ENCODE assay signal across 2 cellular contexts in the genomic region with DNA sequence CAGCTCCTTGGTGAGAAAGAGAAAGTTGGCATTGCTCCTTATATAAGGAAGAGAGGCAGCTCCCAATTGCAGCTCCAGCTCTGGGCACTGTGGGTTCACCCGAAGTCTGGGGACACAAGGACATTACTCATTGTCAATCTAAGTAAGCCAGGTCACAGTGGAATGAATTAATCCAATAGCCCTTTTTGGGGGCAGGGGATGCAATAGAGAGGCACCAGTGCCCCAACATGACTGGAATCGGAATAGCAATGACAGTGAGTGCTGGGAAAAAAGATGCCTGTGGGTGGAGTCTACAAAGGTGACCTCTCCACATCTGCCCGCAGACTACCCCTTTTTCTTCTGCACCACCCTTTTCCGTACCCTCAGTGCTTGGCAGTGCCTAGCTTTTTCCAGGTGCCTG.
TF ChIP-seq lines count a peak whose summit lies in the region.

No MANE protein-coding gene starts in this region.

TF ChIP-seq in H1, 55 proteins besides CTCF, POLR2A, EP300 and RAD21:
- TF ChIP-seq ZNF274 (IDR thresholded peaks at IDR 0.05; ENCODE audit: borderline replicate concordance, extremely low read depth, low read length) (no peak), SP4 (IDR thresholded peaks at IDR 0.05; ENCODE audit: low read length) (no peak), SUZ12 (IDR thresholded peaks at IDR 0.05; ENCODE audit: low read length) (no peak), TCF12 (IDR thresholded peaks at IDR 0.05; ENCODE audit: low read depth, low read length) (no peak), TAF1 (IDR thresholded peaks at IDR 0.05; ENCODE audit: low read depth, low read length) (no peak), CHD1 (IDR thresholded peaks at IDR 0.05; ENCODE audit: low read depth, low read length) (no peak), RBBP5 (IDR thresholded peaks at IDR 0.05; ENCODE audit: borderline replicate concordance, low read depth, low read length) (no peak), SAP30 (IDR thresholded peaks at IDR 0.05; ENCODE audit: insufficient read depth, insufficient replicate concordance, low read length) (no peak), HDAC2 (IDR thresholded peaks at IDR 0.05; ENCODE audit: borderline replicate concordance in 1 of 2, low read depth in 2 of 2, low read length in 2 of 2) (no peak)

TF ChIP-seq in SK-N-SH treated with all-trans-retinoic acid at 6 μM for 48 hours, 23 proteins besides CTCF, POLR2A, EP300 and RAD21:
- no peak for TF ChIP-seq ZNF565 (CRISPR knock-in tag; conservative IDR thresholded peaks at IDR 0.05; ENCODE audit: low read depth)
- no peak for TF ChIP-seq ZFP30 (CRISPR knock-in tag; IDR thresholded peaks at IDR 0.05)
- TF ChIP-seq TOX (CRISPR knock-in tag; IDR thresholded peaks at IDR 0.05; ENCODE audit: borderline replicate concordance) = no peak
- no peak for TF ChIP-seq SNAI2 (CRISPR knock-in tag; IDR thresholded peaks at IDR 0.05)
- TF ChIP-seq OSR1 (CRISPR knock-in tag; IDR thresholded peaks at IDR 0.05) = no peak
- no peak for TF ChIP-seq ESRRG (CRISPR knock-in tag; IDR thresholded peaks at IDR 0.05)
- TF ChIP-seq TCF4 (CRISPR knock-in tag; IDR thresholded peaks at IDR 0.05; ENCODE audit: borderline replicate concordance) = no peak
- no peak for TF ChIP-seq ARNTL (CRISPR knock-in tag; IDR thresholded peaks at IDR 0.05; ENCODE audit: borderline replicate concordance, low read depth)
- TF ChIP-seq, protein P1, sequence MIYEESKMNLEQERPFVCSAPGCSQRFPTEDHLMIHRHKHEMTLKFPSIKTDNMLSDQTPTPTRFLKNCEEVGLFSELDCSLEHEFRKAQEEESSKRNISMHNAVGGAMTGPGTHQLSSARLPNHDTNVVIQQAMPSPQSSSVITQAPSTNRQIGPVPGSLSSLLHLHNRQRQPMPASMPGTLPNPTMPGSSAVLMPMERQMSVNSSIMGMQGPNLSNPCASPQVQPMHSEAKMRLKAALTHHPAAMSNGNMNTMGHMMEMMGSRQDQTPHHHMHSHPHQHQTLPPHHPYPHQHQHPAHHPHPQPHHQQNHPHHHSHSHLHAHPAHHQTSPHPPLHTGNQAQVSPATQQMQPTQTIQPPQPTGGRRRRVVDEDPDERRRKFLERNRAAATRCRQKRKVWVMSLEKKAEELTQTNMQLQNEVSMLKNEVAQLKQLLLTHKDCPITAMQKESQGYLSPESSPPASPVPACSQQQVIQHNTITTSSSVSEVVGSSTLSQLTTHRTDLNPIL (CRISPR knock-in tag; IDR thresholded peaks at IDR 0.05; ENCODE audit: low read depth) = no peak
- no peak for TF ChIP-seq CSDC2 (CRISPR knock-in tag; IDR thresholded peaks at IDR 0.05)
- TF ChIP-seq, protein P2, sequence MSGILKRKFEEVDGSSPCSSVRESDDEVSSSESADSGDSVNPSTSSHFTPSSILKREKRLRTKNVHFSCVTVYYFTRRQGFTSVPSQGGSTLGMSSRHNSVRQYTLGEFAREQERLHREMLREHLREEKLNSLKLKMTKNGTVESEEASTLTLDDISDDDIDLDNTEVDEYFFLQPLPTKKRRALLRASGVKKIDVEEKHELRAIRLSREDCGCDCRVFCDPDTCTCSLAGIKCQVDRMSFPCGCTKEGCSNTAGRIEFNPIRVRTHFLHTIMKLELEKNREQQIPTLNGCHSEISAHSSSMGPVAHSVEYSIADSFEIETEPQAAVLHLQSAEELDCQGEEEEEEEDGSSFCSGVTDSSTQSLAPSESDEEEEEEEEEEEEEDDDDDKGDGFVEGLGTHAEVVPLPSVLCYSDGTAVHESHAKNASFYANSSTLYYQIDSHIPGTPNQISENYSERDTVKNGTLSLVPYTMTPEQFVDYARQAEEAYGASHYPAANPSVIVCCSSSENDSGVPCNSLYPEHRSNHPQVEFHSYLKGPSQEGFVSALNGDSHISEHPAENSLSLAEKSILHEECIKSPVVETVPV (CRISPR knock-in tag; IDR thresholded peaks at IDR 0.05) = no peak
- TF ChIP-seq, protein P3, sequence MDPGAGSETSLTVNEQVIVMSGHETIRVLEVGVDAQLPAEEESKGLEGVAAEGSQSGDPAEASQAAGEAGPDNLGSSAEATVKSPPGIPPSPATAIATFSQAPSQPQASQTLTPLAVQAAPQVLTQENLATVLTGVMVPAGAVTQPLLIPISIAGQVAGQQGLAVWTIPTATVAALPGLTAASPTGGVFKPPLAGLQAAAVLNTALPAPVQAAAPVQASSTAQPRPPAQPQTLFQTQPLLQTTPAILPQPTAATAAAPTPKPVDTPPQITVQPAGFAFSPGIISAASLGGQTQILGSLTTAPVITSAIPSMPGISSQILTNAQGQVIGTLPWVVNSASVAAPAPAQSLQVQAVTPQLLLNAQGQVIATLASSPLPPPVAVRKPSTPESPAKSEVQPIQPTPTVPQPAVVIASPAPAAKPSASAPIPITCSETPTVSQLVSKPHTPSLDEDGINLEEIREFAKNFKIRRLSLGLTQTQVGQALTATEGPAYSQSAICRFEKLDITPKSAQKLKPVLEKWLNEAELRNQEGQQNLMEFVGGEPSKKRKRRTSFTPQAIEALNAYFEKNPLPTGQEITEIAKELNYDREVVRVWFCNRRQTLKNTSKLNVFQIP (CRISPR knock-in tag; IDR thresholded peaks at IDR 0.05; ENCODE audit: borderline replicate concordance, low read depth) = no peak
- TF ChIP-seq ZFP3 (CRISPR knock-in tag; IDR thresholded peaks at IDR 0.05) = no peak
- TF ChIP-seq BACH2 (CRISPR knock-in tag; IDR thresholded peaks at IDR 0.05; ENCODE audit: borderline replicate concordance) = no peak
- TF ChIP-seq, protein P4, sequence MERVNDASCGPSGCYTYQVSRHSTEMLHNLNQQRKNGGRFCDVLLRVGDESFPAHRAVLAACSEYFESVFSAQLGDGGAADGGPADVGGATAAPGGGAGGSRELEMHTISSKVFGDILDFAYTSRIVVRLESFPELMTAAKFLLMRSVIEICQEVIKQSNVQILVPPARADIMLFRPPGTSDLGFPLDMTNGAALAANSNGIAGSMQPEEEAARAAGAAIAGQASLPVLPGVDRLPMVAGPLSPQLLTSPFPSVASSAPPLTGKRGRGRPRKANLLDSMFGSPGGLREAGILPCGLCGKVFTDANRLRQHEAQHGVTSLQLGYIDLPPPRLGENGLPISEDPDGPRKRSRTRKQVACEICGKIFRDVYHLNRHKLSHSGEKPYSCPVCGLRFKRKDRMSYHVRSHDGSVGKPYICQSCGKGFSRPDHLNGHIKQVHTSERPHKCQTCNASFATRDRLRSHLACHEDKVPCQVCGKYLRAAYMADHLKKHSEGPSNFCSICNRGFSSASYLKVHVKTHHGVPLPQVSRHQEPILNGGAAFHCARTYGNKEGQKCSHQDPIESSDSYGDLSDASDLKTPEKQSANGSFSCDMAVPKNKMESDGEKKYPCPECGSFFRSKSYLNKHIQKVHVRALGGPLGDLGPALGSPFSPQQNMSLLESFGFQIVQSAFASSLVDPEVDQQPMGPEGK (CRISPR knock-in tag; IDR thresholded peaks at IDR 0.05; ENCODE audit: borderline replicate concordance) = no peak
